In the genomic region with DNA sequence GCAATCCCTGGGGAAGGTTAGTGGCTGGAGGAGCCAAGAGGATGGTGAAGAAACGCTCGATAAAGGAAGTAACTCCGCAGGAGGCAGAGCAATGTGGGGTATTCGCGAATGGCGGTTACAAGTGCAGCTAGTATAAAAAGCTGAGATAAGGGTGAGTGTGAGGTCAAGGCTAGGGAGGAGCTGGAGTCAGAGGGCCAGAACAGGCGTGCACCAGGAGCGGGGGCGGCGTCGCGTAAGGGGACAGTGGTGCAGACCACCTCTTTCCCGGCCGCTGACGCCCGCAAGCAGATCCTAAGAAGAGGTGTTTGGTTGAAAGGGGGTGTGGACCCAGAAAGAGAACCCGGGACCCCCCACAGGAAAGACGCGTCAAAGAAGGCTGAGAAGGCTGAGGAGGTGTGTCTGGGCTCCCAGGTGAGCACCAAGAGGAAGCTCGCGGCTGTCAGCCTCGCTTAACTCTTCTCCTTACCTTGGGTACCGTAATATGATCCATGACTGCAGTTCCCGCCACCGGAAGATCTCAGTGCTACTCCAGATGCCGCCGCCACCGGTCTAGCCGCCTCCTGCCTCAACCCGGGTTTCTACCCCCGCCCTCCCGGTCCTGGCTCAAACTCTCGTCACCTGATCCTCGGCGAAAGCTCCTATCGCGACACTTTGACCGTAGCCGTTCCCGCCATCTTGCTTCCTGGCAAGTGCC, we compare ENCODE assay signal across 9 cellular contexts. TPM values are rescaled to one million over a fixed set of nuclear protein-coding genes. Genes with fewer than 3 reads are reported as not detected.
A peak's percentile ranks its signal among the peaks of the same experiment; 100 is the strongest.
DNase-seq lines count a peak whose midpoint lies in the region; ATAC-seq, FAIRE-seq and TF ChIP-seq lines count a peak whose summit lies in the region.
"Had no signal": no experiment of that assay in that cellular context is flagged by ENCODE, and none has a peak within 500 bp of the region (broad histone marks: within the 10 kb centered on the region; RNA-seq: fewer than 3 reads in every experiment).

MTMR8 (minus strand) TSS at position 579 of the 694 bp plus-strand sequence; CDS start at position 490, 89 bp downstream.

- peaks cover 9% of the 10 kb centered on the region for H3K4me1 ChIP-seq in KMS-11 (ENCODE audit: low read depth, poor library complexity, severe bottlenecking)
- H3K4me1 ChIP-seq in hepatocyte (ENCODE audit: insufficient read depth), result no peaks in the 10 kb centered on the region
- no peaks in the 10 kb centered on the region for H3K4me1 ChIP-seq in uterus

- H3K9ac ChIP-seq in KMS-11, result peak within 1 kb of the TSS; percentile 50; the same call in 1 of the 2 replicates

- H4K20me1 ChIP-seq in KMS-11 (ENCODE audit: insufficient read depth), result no peaks in the 10 kb centered on the region
- H4K20me1 ChIP-seq in hepatocyte (ENCODE audit: insufficient read depth, poor library complexity, severe bottlenecking), result no peaks in the 10 kb centered on the region

- H3K27ac ChIP-seq in KMS-11 (no peak within 1 kb of the TSS), hepatocyte (peak within 1 kb of the TSS; percentile 42), uterus (peak within 1 kb of the TSS; percentile 45 to 51)

- FAIRE-seq in D721Med (lab: Jason Lieb, UNC), result no peak

- peak within 1 kb of the TSS; percentile 85 for H3K27ac Mint-ChIP-seq in activated naive CD8-positive, alpha-beta T cell treated with anti-CD3 and anti-CD28 coated beads, Interleukin-2, amount 10 ng/mL, durations not matched to agents 7 days and 5 days

- no peaks in the 10 kb centered on the region for H3K36me3 Mint-ChIP-seq in activated naive CD8-positive, alpha-beta T cell treated with anti-CD3 and anti-CD28 coated beads, Interleukin-2, amount 10 ng/mL, durations not matched to agents 7 days and 5 days

- H3K27me3 ChIP-seq in KMS-11 (ENCODE audit: insufficient read depth, low read depth) (no peaks in the 10 kb centered on the region), hepatocyte (no peaks in the 10 kb centered on the region), uterus (no peaks in the 10 kb centered on the region)

- peaks cover 5% of the 10 kb centered on the region for H3K9me3 Mint-ChIP-seq in activated naive CD8-positive, alpha-beta T cell treated with anti-CD3 and anti-CD28 coated beads, Interleukin-2, amount 10 ng/mL, durations not matched to agents 7 days and 5 days

- no peaks in the 10 kb centered on the region for H3K79me2 ChIP-seq in KMS-11 (ENCODE audit: insufficient read depth, low read depth)
- peaks cover 8% of the 10 kb centered on the region for H3K79me2 ChIP-seq in hepatocyte

- intact Hi-C loops in uterus (cut with DNase I; ENCODE audit: low total_unique reads), result no loop called here

- peak within 1 kb of the TSS; percentile 90 for H3K4me3 Mint-ChIP-seq in activated naive CD8-positive, alpha-beta T cell treated with anti-CD3 and anti-CD28 coated beads, Interleukin-2, amount 10 ng/mL, durations not matched to agents 7 days and 5 days

- H3K9me3 ChIP-seq in hepatocyte (ENCODE audit: low read depth) (no peaks in the 10 kb centered on the region), uterus (no peaks in the 10 kb centered on the region)

- DNase-seq in D721Med (ENCODE audit: insufficient read length, low spot score) (peak; percentile 19), SKM-1 (lab: John Stamatoyannopoulos, UW; ENCODE audit: unreplicated experiment) (peak; percentile 5), hepatocyte (ENCODE audit: low spot score) (peak; percentile 82), retina (peak; percentile 84), uterus (peak; percentile 60 to 61)
- DNase-seq in activated naive CD8-positive, alpha-beta T cell treated with anti-CD3 and anti-CD28 coated beads, Interleukin-2, amount 10 ng/mL, durations not matched to agents 7 days and 5 days, result peak; percentile 75

- POLR2A ChIA-PET in activated naive CD8-positive, alpha-beta T cell treated with anti-CD3 and anti-CD28 coated beads, Interleukin-2, amount 10 ng/mL, durations not matched to agents 7 days and 5 days (lab: Charles Lee), result interaction anchor here (0.9 to 1.1 kb wide), 3 partner anchors 188 to 1139 kb away, joined by 3 to 4 read pairs (median 3); partner anchors contain the start of genes AMER1 and LAS1L

- peak within 1 kb of the TSS; percentile 98 for H2AFZ ChIP-seq in KMS-11 (ENCODE audit: low read depth)
- peak within 1 kb of the TSS; percentile 84 for H2AFZ ChIP-seq in hepatocyte

- peak; percentile 98 for ATAC-seq in GM21529 (IDR thresholded peaks at IDR 0.05; ENCODE audit: unreplicated experiment)
- peak; percentile 92 for ATAC-seq in activated naive CD8-positive, alpha-beta T cell treated with anti-CD3 and anti-CD28 coated beads, Interleukin-2, amount 10 ng/mL, durations not matched to agents 7 days and 5 days (ENCODE audit: low read depth)

- WGBS in hepatocyte (ENCODE audit: low lambda C conversion rate, missing lambda C conversion rate), result 53% methylated on average over 37 of the region's 40 CpGs

- no peaks in the 10 kb centered on the region for H3K36me3 ChIP-seq in KMS-11 (ENCODE audit: insufficient read depth)
- H3K36me3 ChIP-seq in hepatocyte (replicated peaks; ENCODE audit: insufficient read depth, low read depth), result no peaks in the 10 kb centered on the region
- H3K36me3 ChIP-seq in uterus, result no peaks in the 10 kb centered on the region

- H3K27me3 Mint-ChIP-seq in activated naive CD8-positive, alpha-beta T cell treated with anti-CD3 and anti-CD28 coated beads, Interleukin-2, amount 10 ng/mL, durations not matched to agents 7 days and 5 days, result no peaks in the 10 kb centered on the region

- no peaks in the 10 kb centered on the region for H3K9me2 ChIP-seq in hepatocyte (replicated peaks; ENCODE audit: insufficient read depth)

- no peak for TF ChIP-seq CTCF in D721Med (IDR thresholded peaks at IDR 0.05; ENCODE audit: insufficient read depth, missing control alignments)
- no peak for TF ChIP-seq CTCF in KMS-11 (conservative IDR thresholded peaks at IDR 0.05; ENCODE audit: low read depth, low read length)
- TF ChIP-seq CTCF in hepatocyte (IDR thresholded peaks at IDR 0.05; ENCODE audit: poor library complexity), result no peak
- TF ChIP-seq CTCF in uterus (IDR thresholded peaks at IDR 0.05), result no peak

- H3K4me3 ChIP-seq in KMS-11 (IDR thresholded peaks at IDR 0.05; ENCODE audit: insufficient read depth, low read depth, low read length) (no peak within 1 kb of the TSS), hepatocyte (peak within 1 kb of the TSS; percentile 38), uterus (peak within 1 kb of the TSS; percentile 47 to 64)

- TF ChIP-seq POLR2A in uterus (IDR thresholded peaks at IDR 0.05), result no peak

- H3K4me2 ChIP-seq in KMS-11 (peak within 1 kb of the TSS; percentile 71), hepatocyte (peak within 1 kb of the TSS; percentile 74)

- peaks cover 9% of the 10 kb centered on the region for H3K4me1 Mint-ChIP-seq in activated naive CD8-positive, alpha-beta T cell treated with anti-CD3 and anti-CD28 coated beads, Interleukin-2, amount 10 ng/mL, durations not matched to agents 7 days and 5 days

RNA-seq across cellular contexts. Expression of gene MTMR8, which starts in this region (rescaled TPM):
- 1 to 10 TPM; 3.5 to 4.6 TPM for total RNA-seq in activated naive CD8-positive, alpha-beta T cell treated with anti-CD3 and anti-CD28 coated beads, Interleukin-2, amount 10 ng/mL, durations not matched to agents 7 days and 5 days
- 1.9 and 2.8 TPM in 2 replicates for total RNA-seq in hepatocyte
- 1.7 and 1.8 TPM in 2 replicates for polyA plus RNA-seq in hepatocyte
- 1 to 10 TPM in 3 of 4 donors, not detected in 1; 1.0 to 5.3 (median 5.2) TPM for total RNA-seq in uterus
- total RNA-seq: LHCN-M2 had no signal

Comparison
In these comparisons a context has a peak if more than half of its experiments do, and no peak if none do; other contexts are left out.
1. DNase-seq: peak in every context shown above with its lines; median percentile 84 in retina; 82 in hepatocyte; 75 in activated naive CD8-positive, alpha-beta T cell treated with anti-CD3 and anti-CD28 coated beads, Interleukin-2, amount 10 ng/mL, durations not matched to agents 7 days and 5 days; 60 in uterus; 19 in D721Med; 5 in SKM-1.